10 cellular contexts compared by ENCODE assay signal in the genomic region with DNA sequence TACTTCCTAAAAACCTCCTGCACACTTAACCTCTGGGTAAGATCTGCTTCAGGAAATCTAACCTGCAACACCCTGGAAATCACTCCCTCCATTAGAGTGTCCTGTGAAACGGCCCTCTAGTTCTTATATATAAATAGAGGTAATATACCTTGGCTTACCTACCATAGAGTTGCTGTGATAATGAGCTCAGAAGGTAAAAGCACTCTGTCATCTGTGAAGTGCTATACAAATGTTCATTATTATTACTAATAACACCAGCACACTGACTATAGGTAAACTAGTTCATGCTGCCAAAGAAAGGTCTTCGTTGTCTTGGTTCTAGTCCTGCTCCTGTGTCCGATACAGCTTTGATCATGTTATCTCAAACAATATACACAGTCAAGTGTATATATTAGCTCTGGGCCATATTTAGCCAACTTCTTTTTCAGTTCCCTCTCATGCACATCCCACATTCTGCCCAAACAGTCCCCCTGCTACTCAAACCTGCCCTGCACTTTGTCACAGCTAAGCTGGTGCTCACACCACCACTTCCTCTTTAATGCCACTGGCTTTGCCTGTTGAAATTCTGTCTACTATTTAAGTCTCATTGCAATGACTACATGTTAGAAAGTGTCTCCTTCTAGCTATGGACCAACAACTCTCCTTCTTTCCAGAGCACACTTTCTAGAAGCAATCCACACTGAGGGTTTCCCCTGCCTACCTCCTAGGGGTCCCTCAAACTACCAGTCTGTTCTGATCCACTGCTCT. TPM values are rescaled to one million over a fixed set of nuclear protein-coding genes. Genes with fewer than 3 reads are reported as not detected.
DNase-seq lines count a peak whose midpoint lies in the region; ATAC-seq and TF ChIP-seq lines count a peak whose summit lies in the region.
"Had no signal": no experiment of that assay in that cellular context is flagged by ENCODE, and none has a peak within 500 bp of the region (broad histone marks: within the 10 kb centered on the region; RNA-seq: fewer than 3 reads in every experiment).

No MANE protein-coding gene starts in this region.

- H3K36me3 Mint-ChIP-seq in natural killer cell = no peaks in the 10 kb centered on the region
- H3K36me3 Mint-ChIP-seq in chondrocyte (ENCODE audit: low read depth) = peaks cover 3% of the 10 kb centered on the region
- H3K36me3 Mint-ChIP-seq in effector memory CD8-positive, alpha-beta T cell (ENCODE audit: insufficient read depth) = peaks cover 5% of the 10 kb centered on the region

- DNase-seq in KBM-7 (peak; percentile 86), natural killer cell (no peak), SHP77 treated with DMSO at 0.1 percent for 48 hours (lab: John Stamatoyannopoulos, UW) (no peak), chondrocyte (ENCODE audit: low spot score) (no peak)
- no peak for DNase-seq in activated effector memory CD4-positive, alpha-beta T cell treated with Interleukin-2 at 50 U/mL for 16 hours
- no peak for DNase-seq in effector memory CD8-positive, alpha-beta T cell
- DNase-seq: activated naive CD8-positive, alpha-beta T cell treated with anti-CD3 and anti-CD28 coated beads, Interleukin-2, amount 50 U/mL, for 24 hours; head of caudate nucleus had no signal

- in situ Hi-C loops in KBM-7 (cut with MboI; ENCODE audit: low pct_unique_long_range_greater_than_20kb, low sequenced_read_pairs) = no loop called here

- intact Hi-C loops in natural killer cell (cut with micrococcal nuclease) = no loop called here

- H3K4me3 Mint-ChIP-seq in natural killer cell (no peak overlapping the region), chondrocyte (ENCODE audit: unreplicated experiment) (no peak overlapping the region)
- H3K4me3 Mint-ChIP-seq in effector memory CD8-positive, alpha-beta T cell = no peak overlapping the region
- H3K4me3 Mint-ChIP-seq: activated naive CD8-positive, alpha-beta T cell treated with anti-CD3 and anti-CD28 coated beads, Interleukin-2, amount 50 U/mL, for 24 hours had no signal

- no peak overlapping the region for H3K27ac Mint-ChIP-seq in natural killer cell
- no peak overlapping the region for H3K27ac Mint-ChIP-seq in chondrocyte (ENCODE audit: unreplicated experiment)
- H3K27ac Mint-ChIP-seq in effector memory CD8-positive, alpha-beta T cell = no peak overlapping the region
- H3K27ac Mint-ChIP-seq: activated naive CD8-positive, alpha-beta T cell treated with anti-CD3 and anti-CD28 coated beads, Interleukin-2, amount 50 U/mL, for 24 hours had no signal

- ATAC-seq in GM18870 (IDR thresholded peaks at IDR 0.05; ENCODE audit: unreplicated experiment) (peak; percentile 78), HG02588 (IDR thresholded peaks at IDR 0.05; ENCODE audit: unreplicated experiment) (peak; percentile 70), natural killer cell (peak in 2 of 3 donors; percentile 37 to 45)
- ATAC-seq in effector memory CD8-positive, alpha-beta T cell (replicated peaks) = no peak
- ATAC-seq: activated naive CD8-positive, alpha-beta T cell treated with anti-CD3 and anti-CD28 coated beads, Interleukin-2, amount 50 U/mL, for 24 hours had no signal

- H3K9me3 Mint-ChIP-seq in natural killer cell (no peaks in the 10 kb centered on the region), chondrocyte (ENCODE audit: low read depth) (no peaks in the 10 kb centered on the region)
- no peaks in the 10 kb centered on the region for H3K9me3 Mint-ChIP-seq in effector memory CD8-positive, alpha-beta T cell
- H3K9me3 Mint-ChIP-seq: activated naive CD8-positive, alpha-beta T cell treated with anti-CD3 and anti-CD28 coated beads, Interleukin-2, amount 50 U/mL, for 24 hours had no signal

- H3K4me1 Mint-ChIP-seq in natural killer cell (peaks cover 16 to 20% of the 10 kb centered on the region in 2 donors), chondrocyte (ENCODE audit: low read depth) (peaks cover 17% of the 10 kb centered on the region)
- peaks cover 5 to 13% of the 10 kb centered on the region in 2 donors for H3K4me1 Mint-ChIP-seq in effector memory CD8-positive, alpha-beta T cell (ENCODE audit: low read depth in 2 of 2)

- TF ChIP-seq CTCF in natural killer cell (IDR thresholded peaks at IDR 0.05) (no peak), chondrocyte (IDR thresholded peaks at IDR 0.05) (no peak)

- H3K27me3 Mint-ChIP-seq in natural killer cell (ENCODE audit: low read depth in 2 of 2) (peaks cover 7% of the 10 kb centered on the region in 2 donors), chondrocyte (ENCODE audit: low read depth) (no peaks in the 10 kb centered on the region)
- H3K27me3 Mint-ChIP-seq in effector memory CD8-positive, alpha-beta T cell = peaks cover 14 to 24% of the 10 kb centered on the region in 2 donors

RNA-seq across cellular contexts. Expression of gene E2F7, which starts 5.1 kb away (rescaled TPM):
- total RNA-seq in natural killer cell (1 to 10 TPM in 1 of 3 donors, under 1 TPM in 2; 0.30 to 1.1 (median 0.59) TPM), chondrocyte (2.0 to 5.0 TPM (median 2.8 TPM) in 3 replicates)
